13 cellular contexts compared by ENCODE assay signal in the genomic region with DNA sequence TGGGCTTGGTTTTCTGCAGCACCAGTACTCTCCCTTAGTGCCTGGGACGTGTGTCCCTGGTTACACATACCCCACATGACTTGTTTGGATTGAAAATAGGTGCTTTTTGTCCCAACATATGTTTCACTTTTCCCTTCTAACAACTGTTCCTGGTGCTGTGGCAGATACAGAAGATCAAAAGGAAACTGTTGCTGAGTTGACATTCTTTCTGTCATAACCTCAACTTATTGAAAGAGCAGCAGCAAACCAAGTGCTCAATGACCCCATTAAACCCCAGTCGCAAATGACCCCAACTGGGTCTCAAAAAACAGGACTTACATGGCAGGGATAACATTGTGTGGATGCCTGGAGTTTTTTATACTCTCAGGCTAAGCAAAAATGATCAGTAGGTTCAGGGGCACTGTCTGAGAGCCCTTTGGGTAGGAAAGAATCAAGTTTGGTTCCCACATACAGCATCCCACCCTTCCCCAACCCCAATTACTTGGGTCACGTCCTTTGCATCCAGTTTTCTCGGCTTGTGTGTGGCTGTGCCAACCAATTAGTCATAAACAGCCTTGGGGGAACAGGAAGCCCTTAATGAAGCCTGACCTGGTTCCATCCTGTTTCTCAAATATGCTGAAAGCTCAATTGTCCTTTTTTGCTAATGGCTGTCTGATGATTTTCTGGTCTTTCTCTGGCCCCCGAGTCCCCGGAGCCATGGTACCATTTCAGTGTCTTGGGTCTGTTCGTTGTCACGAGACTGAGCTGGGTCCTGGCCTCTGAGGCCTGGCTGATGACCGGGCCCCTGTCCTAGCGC. TPM values are rescaled to one million over a fixed set of nuclear protein-coding genes. Genes with fewer than 3 reads are reported as not detected.
A peak's percentile ranks its signal among the peaks of the same experiment; 100 is the strongest.
DNase-seq lines count a peak whose midpoint lies in the region; ATAC-seq, FAIRE-seq and TF ChIP-seq lines count a peak whose summit lies in the region.
"Had no signal": no experiment of that assay in that cellular context is flagged by ENCODE, and none has a peak within 500 bp of the region (broad histone marks: within the 10 kb centered on the region; RNA-seq: fewer than 3 reads in every experiment).

No MANE protein-coding gene starts in this region.

- peak; percentile 60 for DNase-seq in AG20443 (ENCODE audit: low spot score)
- DNase-seq in HCT116 (ENCODE audit: low read depth, low spot score): no peak
- DNase-seq in astrocyte of the cerebellum (ENCODE audit: low read depth): peak; percentile 9
- no peak for DNase-seq in HepG2 (ENCODE audit: low spot score)
- DNase-seq in ACHN: no peak
- no peak for DNase-seq in DMS 273 (lab: John Stamatoyannopoulos, UW; ENCODE audit: unreplicated experiment)
- no peak for DNase-seq in hypothalamus (lab: John Stamatoyannopoulos, UW)
- DNase-seq: SHP77 treated with DMSO at 0.1 percent for 48 hours, tibial artery had no signal

- TF ChIP-seq RAD21 in HCT116 (IDR thresholded peaks at IDR 0.05; ENCODE audit: low read depth) (no peak), HepG2 (CRISPR knock-in tag; IDR thresholded peaks at IDR 0.05) (no peak)

- FAIRE-seq in HepG2 (lab: Jason Lieb, UNC): no peak
- FAIRE-seq: H1 had no signal

- no peaks in the 10 kb centered on the region for H3K9me3 ChIP-seq in HCT116 (ENCODE audit: control insufficient read depth in 1 of 2, insufficient read depth in 1 of 2, low read depth in 1 of 2, low read length in 2 of 2)
- no peaks in the 10 kb centered on the region for H3K9me3 ChIP-seq in HepG2 (ENCODE audit: low read length)
- H3K9me3 ChIP-seq: neutrophil, tibial artery had no signal

- H3K36me3 ChIP-seq in HCT116 (ENCODE audit: control insufficient read depth in 1 of 2, insufficient read depth in 2 of 2, low read length in 2 of 2) (no peaks in the 10 kb centered on the region), HepG2 (replicated peaks in 1 of 2; ENCODE audit: control insufficient read depth in 1 of 2, insufficient read depth in 2 of 2, low read length in 2 of 2) (no peaks in the 10 kb centered on the region; a peak in 3 of 5 replicates)
- H3K36me3 ChIP-seq: neutrophil, tibial artery had no signal

- RAD21 ChIA-PET in HCT116 (lab: Charles Lee; ENCODE audit: low non-redundant PET in 1 of 2, low total read pairs in 2 of 2, uncharacterized antibody in 2 of 2, unreplicated experiment in 2 of 2): no interaction called here

- in situ Hi-C loops in astrocyte of the cerebellum (cut with HindIII; ENCODE audit: low sequenced_read_pairs) (loop anchor here (5.0 kb wide), 1 partner anchor 182 kb away; no protein-coding TSS in a partner anchor), HepG2 (cut with HindIII; ENCODE audit: extremely low pct_ligation_motif_present, low pct_unique_long_range_greater_than_20kb) (no loop called here), ACHN (cut with HindIII; ENCODE audit: low pct_ligation_motif_present, low pct_unique_long_range_greater_than_20kb, low sequenced_read_pairs) (no loop called here)

- CTCF ChIA-PET in HCT116 (lab: Charles Lee) (interaction anchor here (1.6 kb wide), 1 partner anchor 183 kb away, joined by 4 read pairs; no protein-coding TSS in a partner anchor), HepG2 (lab: Yijun Ruan, JAX; ENCODE audit: low intra/inter-chr PET ratio, low total read pairs) (no interaction called here)

- no peak for TF ChIP-seq CTCF in HCT116 (IDR thresholded peaks at IDR 0.05 in 2 of 3, conservative IDR thresholded peaks at IDR 0.05 in 1 of 3; ENCODE audit: borderline replicate concordance in 1 of 3, insufficient read depth in 1 of 3, low read depth in 2 of 3, low read length in 2 of 3)
- TF ChIP-seq CTCF in astrocyte of the cerebellum (IDR thresholded peaks at IDR 0.05; ENCODE audit: low read depth, low read length, missing control alignments): no peak
- no peak for TF ChIP-seq CTCF in HepG2 (CRISPR knock-in tag; IDR thresholded peaks at IDR 0.05)

- no peak for TF ChIP-seq POLR2A in HCT116 (IDR thresholded peaks at IDR 0.05; ENCODE audit: borderline replicate concordance, extremely low read depth, insufficient read depth, insufficient read length)
- TF ChIP-seq POLR2A in HepG2 (IDR thresholded peaks at IDR 0.05; ENCODE audit: insufficient read depth in 1 of 2, low read depth in 2 of 2, low read length in 2 of 2): no peak

- H3K27ac ChIP-seq in HCT116 (ENCODE audit: low read depth, low read length) (no peak overlapping the region), HepG2 (ENCODE audit: extremely low read length, insufficient read depth, low read length) (no peak overlapping the region)
- H3K27ac ChIP-seq: coronary artery, neutrophil, tibial artery had no signal

- H3K9ac ChIP-seq in HCT116 (ENCODE audit: low read length) (no peak overlapping the region), HepG2 (ENCODE audit: insufficient read depth, low read depth, low read length) (no peak overlapping the region)

- POLR2A ChIA-PET in HCT116 (lab: Charles Lee): interaction anchor here (1.2 kb wide), 1 partner anchor 7 kb away, joined by 3 read pairs; no protein-coding TSS in a partner anchor
- POLR2A ChIA-PET in HepG2 (lab: Yijun Ruan, JAX): no interaction called here

- H3K4me2 ChIP-seq in HCT116 (ENCODE audit: low read length) (peak overlapping the region; percentile 19; the same call in 1 of the 2 replicates), HepG2 (ENCODE audit: low read depth, low read length) (no peak overlapping the region)

- no peaks in the 10 kb centered on the region for H4K20me1 ChIP-seq in HCT116 (ENCODE audit: insufficient read depth)
- no peaks in the 10 kb centered on the region for H4K20me1 ChIP-seq in HepG2 (ENCODE audit: insufficient read depth, low read length)

- H3K4me1 ChIP-seq in HCT116 (ENCODE audit: control insufficient read depth in 1 of 2, insufficient read depth in 2 of 2, low read length in 2 of 2): peaks cover 30 to 59% of the 10 kb centered on the region in 2 experiments
- H3K4me1 ChIP-seq in HepG2 (ENCODE audit: insufficient read depth, low read length): peaks cover 69% of the 10 kb centered on the region

- BruUV-seq in HCT116 (replicated peaks; lab: Mats Ljungman, UMichigan) (no TSS peak), HepG2 (replicated peaks; lab: Mats Ljungman, UMichigan) (no TSS peak)

- no peak overlapping the region for H3K4me3 ChIP-seq in HCT116 (replicated peaks in 1 of 2; ENCODE audit: low read depth in 1 of 2, low read length in 2 of 2)
- H3K4me3 ChIP-seq in astrocyte of the cerebellum (ENCODE audit: low read depth, low read length): no peak overlapping the region
- no peak overlapping the region for H3K4me3 ChIP-seq in HepG2 (replicated peaks in 1 of 3; ENCODE audit: insufficient read depth in 1 of 3, low read depth in 2 of 3, low read length in 3 of 3)
- H3K4me3 ChIP-seq: coronary artery, tibial artery had no signal

- H2AFZ ChIP-seq in HCT116 (ENCODE audit: low read depth, low read length, poor library complexity, severe bottlenecking) (peak overlapping the region; percentile 36), HepG2 (ENCODE audit: low read length) (no peak overlapping the region)

- H3K27me3 ChIP-seq in HCT116 (ENCODE audit: insufficient read depth, low read length) (no peaks in the 10 kb centered on the region), HepG2 (ENCODE audit: control insufficient read depth in 1 of 2, insufficient read depth in 2 of 2, low read length in 2 of 2) (no peaks in the 10 kb centered on the region; a peak in 1 of 5 replicates)
- H3K27me3 ChIP-seq: neutrophil had no signal

- H3K79me2 ChIP-seq in HCT116 (ENCODE audit: insufficient read depth, low read length) (no peaks in the 10 kb centered on the region), HepG2 (ENCODE audit: insufficient read depth, low read length) (peaks cover 3% of the 10 kb centered on the region)

- 94% methylated on average over 10 of the region's 10 CpGs for WGBS in HepG2 (ENCODE audit: low lambda C conversion rate)

- TF ChIP-seq EP300 in HepG2 (IDR thresholded peaks at IDR 0.05; ENCODE audit: low read depth in 2 of 2, low read length in 2 of 2): no peak
- no peak for TF ChIP-seq EP300 in HepG2 (CRISPR knock-in tag; IDR thresholded peaks at IDR 0.05; ENCODE audit: borderline replicate concordance)

- ATAC-seq in HCT116: no peak
- ATAC-seq in HepG2: no peak
- no peak for ATAC-seq in HG02981 (IDR thresholded peaks at IDR 0.05; ENCODE audit: unreplicated experiment)

- intact Hi-C loops in HCT116 (cut with micrococcal nuclease): no loop called here
- intact Hi-C loops in HepG2 (cut with micrococcal nuclease; ENCODE audit: unreplicated experiment): no loop called here

- H3K9me2 ChIP-seq in HCT116 (ENCODE audit: insufficient read depth): no peaks in the 10 kb centered on the region

RNA-seq across cellular contexts. Expression of a gene that starts 4.9 kb away (rescaled TPM):
- total RNA-seq in HCT116 (2021; ENCODE audit: unreplicated experiment) (1.7 TPM), HepG2 (2016; rRNA removed; fragmentation: Illumina TruSeq; extraction: Trizol) (5.1 and 12.4 TPM in 2 replicates)
- 6.1 and 6.6 TPM in 2 replicates for polyA plus RNA-seq in HCT116 (2012)
- total RNA-seq in HepG2 (2016; cell fraction: cytosol; rRNA removed; fragmentation: Illumina TruSeq; extraction: Trizol; ENCODE audit: low read depth): 0.97 and 1.4 TPM in 2 replicates
- total RNA-seq in HepG2 (2016; cell fraction: insoluble cytoplasmic fraction; rRNA removed; fragmentation: Illumina TruSeq; extraction: Trizol): 4.2 and 12.6 TPM in 2 replicates
- total RNA-seq in HepG2 (2016; cell fraction: membrane; rRNA removed; fragmentation: Illumina TruSeq; extraction: Trizol): 0.62 and 1.8 TPM in 2 replicates
- 12.0 and 12.7 TPM in 2 replicates for total RNA-seq in HepG2 (2016; cell fraction: nucleus; rRNA removed; fragmentation: Illumina TruSeq; extraction: Trizol)
- 8.1 and 10.1 TPM in 2 replicates for polyA plus RNA-seq in HepG2 (2011; rRNA removed)
- polyA plus RNA-seq in HepG2 (2011; cell fraction: cytosol; rRNA removed): 6.7 and 7.2 TPM in 2 replicates
- 18.6 and 25.4 TPM in 2 replicates for polyA plus RNA-seq in HepG2 (2011; cell fraction: nucleus; rRNA removed)
- 8.5 and 11.3 TPM in 2 replicates for polyA plus RNA-seq in HepG2 (2012)
- 0.33 and 0.90 TPM in 2 replicates for polyA plus RNA-seq in HepG2 (2016; cell fraction: cytosol; fragmentation: Illumina TruSeq; extraction: Trizol; ENCODE audit: low read depth)
- polyA plus RNA-seq in HepG2 (2016; cell fraction: insoluble cytoplasmic fraction; fragmentation: Illumina TruSeq; extraction: Trizol; ENCODE audit: low read depth): 3.2 and 3.3 TPM in 2 replicates
- polyA plus RNA-seq in HepG2 (2016; cell fraction: membrane; fragmentation: Illumina TruSeq; extraction: Trizol; ENCODE audit: low read depth): 0.48 and 0.57 TPM in 2 replicates
- polyA plus RNA-seq in HepG2 (2016; cell fraction: nucleus; fragmentation: Illumina TruSeq; extraction: Trizol; ENCODE audit: insufficient read depth, low read depth): 11.3 and 14.6 TPM in 2 replicates
- polyA minus RNA-seq in HepG2 (2011; rRNA and poly(A)+ RNA removed; ENCODE audit: low replicate concordance): 1.0 and 9.3 TPM in 2 replicates
- 6.2 and 7.9 TPM in 2 replicates for polyA minus RNA-seq in HepG2 (2011; cell fraction: cytosol; rRNA and poly(A)+ RNA removed)
- 9.5 and 15.7 TPM in 2 replicates for polyA minus RNA-seq in HepG2 (2011; cell fraction: nucleus; rRNA and poly(A)+ RNA removed)

RNA-seq across cellular contexts. Expression of a gene that starts 45.0 kb away (rescaled TPM):
- 59.7 TPM for total RNA-seq in HCT116 (2021; ENCODE audit: unreplicated experiment)
- 30.4 and 41.4 TPM in 2 replicates for polyA plus RNA-seq in HCT116 (2012)
- 45.7 and 57.0 TPM in 2 replicates for total RNA-seq in HepG2 (2016; rRNA removed; fragmentation: Illumina TruSeq; extraction: Trizol)
- total RNA-seq in HepG2 (2016; cell fraction: cytosol; rRNA removed; fragmentation: Illumina TruSeq; extraction: Trizol; ENCODE audit: low read depth): 16.3 and 16.4 TPM in 2 replicates
- total RNA-seq in HepG2 (2016; cell fraction: insoluble cytoplasmic fraction; rRNA removed; fragmentation: Illumina TruSeq; extraction: Trizol): 48.3 and 53.5 TPM in 2 replicates
- 23.2 and 25.0 TPM in 2 replicates for total RNA-seq in HepG2 (2016; cell fraction: membrane; rRNA removed; fragmentation: Illumina TruSeq; extraction: Trizol)
- total RNA-seq in HepG2 (2016; cell fraction: nucleus; rRNA removed; fragmentation: Illumina TruSeq; extraction: Trizol): 31.1 and 39.6 TPM in 2 replicates
- 21.7 and 28.8 TPM in 2 replicates for polyA plus RNA-seq in HepG2 (2011; rRNA removed)
- polyA plus RNA-seq in HepG2 (2011; cell fraction: cytosol; rRNA removed): 15.2 and 21.5 TPM in 2 replicates
- 29.2 and 34.2 TPM in 2 replicates for polyA plus RNA-seq in HepG2 (2011; cell fraction: nucleus; rRNA removed)
- 19.4 and 21.4 TPM in 2 replicates for polyA plus RNA-seq in HepG2 (2012)
- polyA plus RNA-seq in HepG2 (2016; cell fraction: cytosol; fragmentation: Illumina TruSeq; extraction: Trizol; ENCODE audit: low read depth): 7.7 and 8.3 TPM in 2 replicates
- 49.1 and 52.2 TPM in 2 replicates for polyA plus RNA-seq in HepG2 (2016; cell fraction: insoluble cytoplasmic fraction; fragmentation: Illumina TruSeq; extraction: Trizol; ENCODE audit: low read depth)
- 16.3 and 17.1 TPM in 2 replicates for polyA plus RNA-seq in HepG2 (2016; cell fraction: membrane; fragmentation: Illumina TruSeq; extraction: Trizol; ENCODE audit: low read depth)
- polyA plus RNA-seq in HepG2 (2016; cell fraction: nucleus; fragmentation: Illumina TruSeq; extraction: Trizol; ENCODE audit: insufficient read depth, low read depth): 57.9 and 62.9 TPM in 2 replicates
- 17.5 and 39.2 TPM in 2 replicates for polyA minus RNA-seq in HepG2 (2011; rRNA and poly(A)+ RNA removed; ENCODE audit: low replicate concordance)
- polyA minus RNA-seq in HepG2 (2011; cell fraction: cytosol; rRNA and poly(A)+ RNA removed): 30.0 and 39.7 TPM in 2 replicates
- 34.5 and 55.4 TPM in 2 replicates for polyA minus RNA-seq in HepG2 (2011; cell fraction: nucleus; rRNA and poly(A)+ RNA removed)

RNA-seq across cellular contexts. Expression of a gene that starts 53.2 kb away (rescaled TPM):
- total RNA-seq in HCT116 (2021; ENCODE audit: unreplicated experiment) (50.3 TPM), HepG2 (2016; rRNA removed; fragmentation: Illumina TruSeq; extraction: Trizol) (0.21 and 0.29 TPM in 2 replicates)
- 74.9 and 80.9 TPM in 2 replicates for polyA plus RNA-seq in HCT116 (2012)
- not detected in 2 replicates for total RNA-seq in HepG2 (2016; cell fraction: cytosol; rRNA removed; fragmentation: Illumina TruSeq; extraction: Trizol; ENCODE audit: low read depth)
- total RNA-seq in HepG2 (2016; cell fraction: insoluble cytoplasmic fraction; rRNA removed; fragmentation: Illumina TruSeq; extraction: Trizol): 0.13 and 0.32 TPM in 2 replicates
- 0.09 and 0.14 TPM in 2 replicates for total RNA-seq in HepG2 (2016; cell fraction: membrane; rRNA removed; fragmentation: Illumina TruSeq; extraction: Trizol)
- total RNA-seq in HepG2 (2016; cell fraction: nucleus; rRNA removed; fragmentation: Illumina TruSeq; extraction: Trizol): 0.19 and 0.25 TPM in 2 replicates
- polyA plus RNA-seq in HepG2 (2011; rRNA removed): 1.3 and 1.5 TPM in 2 replicates
- 1.3 and 1.5 TPM in 2 replicates for polyA plus RNA-seq in HepG2 (2011; cell fraction: cytosol; rRNA removed)
- 1.1 TPM in 2 replicates for polyA plus RNA-seq in HepG2 (2011; cell fraction: nucleus; rRNA removed)
- 1.6 and 4.1 TPM in 2 replicates for polyA plus RNA-seq in HepG2 (2012)
- 0.05 and 0.09 TPM in 2 replicates for polyA plus RNA-seq in HepG2 (2016; cell fraction: cytosol; fragmentation: Illumina TruSeq; extraction: Trizol; ENCODE audit: low read depth)
- 0.26 and 0.28 TPM in 2 replicates for polyA plus RNA-seq in HepG2 (2016; cell fraction: insoluble cytoplasmic fraction; fragmentation: Illumina TruSeq; extraction: Trizol; ENCODE audit: low read depth)
- 0.09 TPM in 1 of 2 replicates, not detected in the other for polyA plus RNA-seq in HepG2 (2016; cell fraction: membrane; fragmentation: Illumina TruSeq; extraction: Trizol; ENCODE audit: low read depth)
- 0.16 and 0.31 TPM in 2 replicates for polyA plus RNA-seq in HepG2 (2016; cell fraction: nucleus; fragmentation: Illumina TruSeq; extraction: Trizol; ENCODE audit: insufficient read depth, low read depth)
- 3.6 and 8.9 TPM in 2 replicates for polyA minus RNA-seq in HepG2 (2011; rRNA and poly(A)+ RNA removed; ENCODE audit: low replicate concordance)
- polyA minus RNA-seq in HepG2 (2011; cell fraction: cytosol; rRNA and poly(A)+ RNA removed): 1.5 and 2.0 TPM in 2 replicates
- 0.75 and 1.3 TPM in 2 replicates for polyA minus RNA-seq in HepG2 (2011; cell fraction: nucleus; rRNA and poly(A)+ RNA removed)

Comparison
In these comparisons a context has a peak if more than half of its experiments do, and no peak if none do; other contexts are left out.
1. DNase-seq: peak in AG20443 (single experiment) and astrocyte of the cerebellum (single experiment); none in HCT116 (single experiment), HepG2 (single experiment), ACHN (single experiment), DMS 273 (single experiment) and hypothalamus (0 of 51).
2. RNA of a gene that starts 53.2 kb away (total RNA-seq): 50.3 TPM in HCT116 (single experiment); 0.09 to 0.32 TPM in HepG2; every median in the first group is over 10 times any median in the second.